Comparison of ENCODE assay signal across 13 cellular contexts in genomic region chr22:35411112-35411511, GRCh38. TPM values are rescaled to one million over a fixed set of nuclear protein-coding genes. Genes with fewer than 3 reads are reported as not detected.
DNase-seq lines count a peak whose midpoint lies in the region; ATAC-seq and TF ChIP-seq lines count a peak whose summit lies in the region.
"Had no signal": no experiment of that assay in that cellular context is flagged by ENCODE, and none has a peak within 500 bp of the region (broad histone marks: within the 10 kb centered on the region; RNA-seq: fewer than 3 reads in every experiment).

No MANE protein-coding gene starts in this region.

- H3K9me2 ChIP-seq in hepatocyte (replicated peaks; ENCODE audit: insufficient read depth), result no peaks in the 10 kb centered on the region

- peaks cover 63% of the 10 kb centered on the region for H3K36me3 ChIP-seq in right atrium auricular region
- H3K36me3 ChIP-seq in hepatocyte (replicated peaks; ENCODE audit: insufficient read depth, low read depth), result no peaks in the 10 kb centered on the region

- peaks cover 49% of the 10 kb centered on the region for H3K36me3 Mint-ChIP-seq in central memory CD8-positive, alpha-beta T cell (ENCODE audit: insufficient read depth)
- H3K36me3 Mint-ChIP-seq in stimulated activated memory B cell treated with anti-CD40 and anti-IgM and Interleukin-4, amounts not matched to agents 10 μg/mL and 1 μg/mL and 100 μg/mL, for 72 hours, result peaks cover 70% of the 10 kb centered on the region
- peaks cover 15% of the 10 kb centered on the region for H3K36me3 Mint-ChIP-seq in HFFc6 (ENCODE audit: low read depth)

- H3K27ac Mint-ChIP-seq in central memory CD8-positive, alpha-beta T cell (ENCODE audit: low read depth), result peak overlapping the region; percentile 61
- H3K27ac Mint-ChIP-seq in stimulated activated memory B cell treated with anti-CD40 and anti-IgM and Interleukin-4, amounts not matched to agents 10 μg/mL and 1 μg/mL and 100 μg/mL, for 72 hours, result peak overlapping the region; percentile 94
- H3K27ac Mint-ChIP-seq in HFFc6, result no peak overlapping the region

- intact Hi-C loops in Right ventricle myocardium inferior (cut with DNase I), result no loop called here

- no peak overlapping the region for H3K4me2 ChIP-seq in hepatocyte

- no peak overlapping the region for H3K4me3 ChIP-seq in right atrium auricular region
- no peak overlapping the region for H3K4me3 ChIP-seq in hepatocyte
- H3K4me3 ChIP-seq: suprapubic skin had no signal

- H2AFZ ChIP-seq in hepatocyte, result no peak overlapping the region

- no peak overlapping the region for H3K4me3 Mint-ChIP-seq in central memory CD8-positive, alpha-beta T cell
- peak overlapping the region; percentile 85 for H3K4me3 Mint-ChIP-seq in stimulated activated memory B cell treated with anti-CD40 and anti-IgM and Interleukin-4, amounts not matched to agents 10 μg/mL and 1 μg/mL and 100 μg/mL, for 72 hours
- H3K4me3 Mint-ChIP-seq in HFFc6, result no peak overlapping the region

- no peaks in the 10 kb centered on the region for H4K20me1 ChIP-seq in hepatocyte (ENCODE audit: insufficient read depth, poor library complexity, severe bottlenecking)

- peaks cover 26% of the 10 kb centered on the region for H3K4me1 Mint-ChIP-seq in central memory CD8-positive, alpha-beta T cell
- peaks cover 56% of the 10 kb centered on the region for H3K4me1 Mint-ChIP-seq in stimulated activated memory B cell treated with anti-CD40 and anti-IgM and Interleukin-4, amounts not matched to agents 10 μg/mL and 1 μg/mL and 100 μg/mL, for 72 hours
- H3K4me1 Mint-ChIP-seq in HFFc6 (ENCODE audit: low read depth), result no peaks in the 10 kb centered on the region

- peaks cover 0 to 7% of the 10 kb centered on the region in 2 donors for H3K4me1 ChIP-seq in right atrium auricular region
- H3K4me1 ChIP-seq in hepatocyte (ENCODE audit: insufficient read depth), result no peaks in the 10 kb centered on the region
- H3K4me1 ChIP-seq: suprapubic skin had no signal

- TF ChIP-seq CTCF in right atrium auricular region (IDR thresholded peaks at IDR 0.05) (peak in 1 of 2 donors; percentile 16), hepatocyte (IDR thresholded peaks at IDR 0.05; ENCODE audit: poor library complexity) (no peak), HFFc6 (IDR thresholded peaks at IDR 0.05) (no peak)

- H3K27ac ChIP-seq in right atrium auricular region (no peak overlapping the region), hepatocyte (no peak overlapping the region)
- H3K27ac ChIP-seq: suprapubic skin had no signal

- H3K79me2 ChIP-seq in hepatocyte, result no peaks in the 10 kb centered on the region

- WGBS in hepatocyte (ENCODE audit: low lambda C conversion rate, missing lambda C conversion rate), result 82% methylated on average over 7 of the region's 7 CpGs

- no peaks in the 10 kb centered on the region for H3K9me3 Mint-ChIP-seq in central memory CD8-positive, alpha-beta T cell
- H3K9me3 Mint-ChIP-seq in stimulated activated memory B cell treated with anti-CD40 and anti-IgM and Interleukin-4, amounts not matched to agents 10 μg/mL and 1 μg/mL and 100 μg/mL, for 72 hours, result no peaks in the 10 kb centered on the region
- no peaks in the 10 kb centered on the region for H3K9me3 Mint-ChIP-seq in HFFc6

- no peak for ATAC-seq in Right ventricle myocardium inferior
- peak; percentile 41 for ATAC-seq in HG03354 (IDR thresholded peaks at IDR 0.05; ENCODE audit: poor library complexity, severe bottlenecking, unreplicated experiment)
- no peak for ATAC-seq in central memory CD8-positive, alpha-beta T cell (replicated peaks; ENCODE audit: extremely low read depth, poor library complexity, severe bottlenecking)
- peak; percentile 67 for ATAC-seq in stimulated activated memory B cell treated with anti-CD40 and anti-IgM and Interleukin-4, amounts not matched to agents 10 μg/mL and 1 μg/mL and 100 μg/mL, for 72 hours
- no peak for ATAC-seq in HG02623 (IDR thresholded peaks at IDR 0.05; ENCODE audit: unreplicated experiment)

- H3K27me3 ChIP-seq in right atrium auricular region (no peaks in the 10 kb centered on the region), hepatocyte (no peaks in the 10 kb centered on the region)
- H3K27me3 ChIP-seq: suprapubic skin had no signal

- H3K27me3 Mint-ChIP-seq in central memory CD8-positive, alpha-beta T cell, result no peaks in the 10 kb centered on the region
- H3K27me3 Mint-ChIP-seq in stimulated activated memory B cell treated with anti-CD40 and anti-IgM and Interleukin-4, amounts not matched to agents 10 μg/mL and 1 μg/mL and 100 μg/mL, for 72 hours, result no peaks in the 10 kb centered on the region
- peaks cover 5% of the 10 kb centered on the region for H3K27me3 Mint-ChIP-seq in HFFc6 (ENCODE audit: insufficient read depth)

- peak; percentile 51 for DNase-seq in Right ventricle myocardium inferior (ENCODE audit: missing footprints)
- no peak for DNase-seq in right atrium auricular region (ENCODE audit: low spot score)
- DNase-seq in central memory CD8-positive, alpha-beta T cell (ENCODE audit: low spot score in 2 of 2), result no peak
- DNase-seq in hepatocyte (ENCODE audit: low spot score), result no peak
- DNase-seq in HFFc6, result no peak
- DNase-seq: AML-193; erythroblast; NCI-H1105; stimulated activated CD4-positive, alpha-beta T cell treated with anti-CD3 and anti-CD28 coated beads, Interleukin-2, amount 100 ng/mL, for 48 hours had no signal

- H3K9me3 ChIP-seq in right atrium auricular region (no peaks in the 10 kb centered on the region), hepatocyte (ENCODE audit: low read depth) (no peaks in the 10 kb centered on the region)
- H3K9me3 ChIP-seq: suprapubic skin had no signal

RNA-seq across cellular contexts. Expression of gene MCM5, which starts 11.2 kb away (rescaled TPM):
- total RNA-seq in Right ventricle myocardium inferior, result 13.6 TPM
- 1 to 10 TPM; 5.3 to 6.8 TPM for total RNA-seq in right atrium auricular region
- total RNA-seq in hepatocyte, result 16.0 and 36.1 TPM in 2 replicates
- 21.7 and 24.4 TPM in 2 replicates for polyA plus RNA-seq in hepatocyte
- 10 to 100 TPM; 41.1 to 96.3 (median 79.9) TPM for total RNA-seq in HFFc6 (2021; fragmentation: NEBNext Ultra II Directional; extraction: Animal tissue kit (Norgen Biotek cat#: 25700))

RNA-seq across cellular contexts. Expression of gene HMOX1, which starts 30.2 kb away (rescaled TPM):
- total RNA-seq in Right ventricle myocardium inferior (7.4 TPM), right atrium auricular region (10 to 100 TPM in 1 of 2 donors, 1 to 10 TPM in 1; 1.9 to 11.1 TPM), hepatocyte (34.8 and 43.8 TPM in 2 replicates)
- polyA plus RNA-seq in hepatocyte, result 51.0 and 58.6 TPM in 2 replicates
- total RNA-seq in HFFc6 (2021; fragmentation: NEBNext Ultra II Directional; extraction: Animal tissue kit (Norgen Biotek cat#: 25700)), result 100 to 1,000 TPM in 1 of 6 experiments, 10 to 100 TPM in 5; 51.2 to 117 (median 56.2) TPM

Comparison
In these comparisons a context has a peak if more than half of its experiments do, and no peak if none do; other contexts are left out.
1. ATAC-seq: peak in HG03354 (single experiment) and stimulated activated memory B cell treated with anti-CD40 and anti-IgM and Interleukin-4, amounts not matched to agents 10 μg/mL and 1 μg/mL and 100 μg/mL, for 72 hours (single experiment); none in Right ventricle myocardium inferior (single experiment), central memory CD8-positive, alpha-beta T cell (single experiment) and HG02623 (single experiment).